ENCODE assay signal across 28 cellular contexts in the genomic region with DNA sequence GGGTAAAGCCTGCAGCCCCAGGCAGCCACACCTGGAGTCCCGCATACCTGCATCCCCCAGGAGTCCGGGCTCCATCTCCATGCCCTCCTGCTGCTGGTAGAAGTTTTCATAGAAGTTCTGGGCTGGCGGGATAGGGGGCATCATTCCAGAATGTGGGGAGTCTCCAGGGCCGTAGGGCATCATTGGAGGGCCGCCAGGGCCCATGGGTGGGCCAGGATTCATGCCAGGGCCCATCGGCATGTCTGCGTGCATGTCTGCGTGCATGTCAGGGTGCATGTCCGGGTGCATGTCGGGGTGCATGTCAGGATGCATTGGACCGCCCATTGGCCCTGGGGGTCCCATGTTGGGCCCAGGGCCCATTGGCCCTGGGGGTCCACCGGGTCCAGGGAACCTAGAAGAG. TPM values are rescaled to one million over a fixed set of nuclear protein-coding genes. Genes with fewer than 3 reads are reported as not detected.
"Had no signal": no experiment of that assay in that cellular context is flagged by ENCODE, and none has a peak within 500 bp of the region (broad histone marks: within the 10 kb centered on the region; RNA-seq: fewer than 3 reads in every experiment).

No MANE protein-coding gene starts in this region.

- H3K4me1 Mint-ChIP-seq: nephron had no signal

- H3K4me3 ChIP-seq: neural progenitor cell, ovary, psoas muscle, right lobe of liver, sigmoid colon, suprapubic skin, testis, tibial artery, transverse colon, upper lobe of right lung, uterus had no signal

- H3K27me3 ChIP-seq: neural progenitor cell, ovary, right lobe of liver, sigmoid colon, suprapubic skin, testis, tibial artery, transverse colon, upper lobe of right lung, uterus had no signal

- H3K4me3 Mint-ChIP-seq: natural killer cell; nephron; neural progenitor cell; stimulated activated effector memory CD8-positive, alpha-beta T cell treated with anti-CD3 and anti-CD28 coated beads, Interleukin-12 subunit alpha, Interleukin-12 subunit beta, amount 100 ng/mL, for 72 hours; stimulated activated naive CD8-positive, alpha-beta T cell treated with anti-CD3 and anti-CD28 coated beads, Interleukin-15, amount 100 ng/mL, for 72 hours; type B pancreatic cell had no signal

- H3K4me2 ChIP-seq: neural progenitor cell had no signal

- H3K27me3 Mint-ChIP-seq: progenitor cell of endocrine pancreas; stimulated activated naive CD8-positive, alpha-beta T cell treated with anti-CD3 and anti-CD28 coated beads, Interleukin-15, amount 100 ng/mL, for 72 hours; type B pancreatic cell had no signal

- H3K9me3 ChIP-seq: ovary, psoas muscle, right lobe of liver, sigmoid colon, suprapubic skin, testis, tibial artery, transverse colon, upper lobe of right lung, uterus had no signal

- H3K27ac Mint-ChIP-seq: nephron, type B pancreatic cell had no signal

- H3K36me3 Mint-ChIP-seq: natural killer cell had no signal

- H3K9ac ChIP-seq: neural progenitor cell, parathyroid adenoma had no signal

- DNase-seq: natural killer cell; occipital lobe; ovary; psoas muscle; right lobe of liver; sigmoid colon; small intestine; stimulated activated CD4-positive, alpha-beta T cell treated with anti-CD3 and anti-CD28 coated beads, Interleukin-15, amount 100 ng/mL, for 24 hours; stimulated activated CD4-positive, alpha-beta T cell treated with anti-CD3 and anti-CD28 coated beads, Interleukin-2, amount 100 ng/mL, for 24 hours; stimulated activated CD4-positive, alpha-beta T cell treated with anti-CD3 and anti-CD28 coated beads, Interleukin-2, amount 100 ng/mL, for 48 hours; stimulated activated CD4-positive, alpha-beta T cell treated with anti-CD3 and anti-CD28 coated beads, Interleukin-4, amount 100 ng/mL, for 24 hours; stimulated activated naive CD4-positive, alpha-beta T cell; stimulated activated naive CD8-positive, alpha-beta T cell treated with anti-CD3 and anti-CD28 coated beads, Interleukin-15, amount 100 ng/mL, for 72 hours; stimulated activated naive CD8-positive, alpha-beta T cell treated with anti-CD3 and anti-CD28 coated beads, Interleukin-15, Interleukin-2, amounts not matched to agents 100 U/mL and 50 U/mL, for 24 hours; testis; tibial artery; transverse colon; upper lobe of right lung; uterus had no signal

- H3K27ac ChIP-seq: neural progenitor cell, ovary, parathyroid adenoma, psoas muscle, right lobe of liver, sigmoid colon, suprapubic skin, testis, tibial artery, transverse colon, upper lobe of right lung, uterus had no signal

- FAIRE-seq: small intestine had no signal

- H3K36me3 ChIP-seq: neural progenitor cell, ovary, uterus had no signal

- H2AFZ ChIP-seq: neural progenitor cell, parathyroid adenoma had no signal

- ATAC-seq: natural killer cell; psoas muscle; right cardiac atrium; right lobe of liver; stimulated activated effector memory CD8-positive, alpha-beta T cell treated with anti-CD3 and anti-CD28 coated beads, Interleukin-12 subunit alpha, Interleukin-12 subunit beta, amount 100 ng/mL, for 72 hours; stimulated activated naive CD8-positive, alpha-beta T cell treated with anti-CD3 and anti-CD28 coated beads, Interleukin-15, amount 100 ng/mL, for 72 hours; stimulated activated naive CD8-positive, alpha-beta T cell treated with anti-CD3 and anti-CD28 coated beads, Interleukin-15, Interleukin-2, amounts not matched to agents 100 U/mL and 50 U/mL, for 24 hours; upper lobe of right lung had no signal

- H3K9me3 Mint-ChIP-seq: natural killer cell; nephron; neural progenitor cell; stimulated activated effector memory CD8-positive, alpha-beta T cell treated with anti-CD3 and anti-CD28 coated beads, Interleukin-12 subunit alpha, Interleukin-12 subunit beta, amount 100 ng/mL, for 72 hours; stimulated activated naive CD8-positive, alpha-beta T cell treated with anti-CD3 and anti-CD28 coated beads, Interleukin-15, amount 100 ng/mL, for 72 hours; type B pancreatic cell had no signal

- H3K4me1 ChIP-seq: neural progenitor cell, parathyroid adenoma, psoas muscle, right lobe of liver, sigmoid colon, suprapubic skin, testis, tibial artery, transverse colon, uterus had no signal

RNA-seq across cellular contexts. Expression of gene NPAS1, which starts 52.1 kb away (rescaled TPM):
- total RNA-seq: uterus had no signal
- polyA plus RNA-seq: neural cell had no signal
